8 cellular contexts compared by ENCODE assay signal in the genomic region with DNA sequence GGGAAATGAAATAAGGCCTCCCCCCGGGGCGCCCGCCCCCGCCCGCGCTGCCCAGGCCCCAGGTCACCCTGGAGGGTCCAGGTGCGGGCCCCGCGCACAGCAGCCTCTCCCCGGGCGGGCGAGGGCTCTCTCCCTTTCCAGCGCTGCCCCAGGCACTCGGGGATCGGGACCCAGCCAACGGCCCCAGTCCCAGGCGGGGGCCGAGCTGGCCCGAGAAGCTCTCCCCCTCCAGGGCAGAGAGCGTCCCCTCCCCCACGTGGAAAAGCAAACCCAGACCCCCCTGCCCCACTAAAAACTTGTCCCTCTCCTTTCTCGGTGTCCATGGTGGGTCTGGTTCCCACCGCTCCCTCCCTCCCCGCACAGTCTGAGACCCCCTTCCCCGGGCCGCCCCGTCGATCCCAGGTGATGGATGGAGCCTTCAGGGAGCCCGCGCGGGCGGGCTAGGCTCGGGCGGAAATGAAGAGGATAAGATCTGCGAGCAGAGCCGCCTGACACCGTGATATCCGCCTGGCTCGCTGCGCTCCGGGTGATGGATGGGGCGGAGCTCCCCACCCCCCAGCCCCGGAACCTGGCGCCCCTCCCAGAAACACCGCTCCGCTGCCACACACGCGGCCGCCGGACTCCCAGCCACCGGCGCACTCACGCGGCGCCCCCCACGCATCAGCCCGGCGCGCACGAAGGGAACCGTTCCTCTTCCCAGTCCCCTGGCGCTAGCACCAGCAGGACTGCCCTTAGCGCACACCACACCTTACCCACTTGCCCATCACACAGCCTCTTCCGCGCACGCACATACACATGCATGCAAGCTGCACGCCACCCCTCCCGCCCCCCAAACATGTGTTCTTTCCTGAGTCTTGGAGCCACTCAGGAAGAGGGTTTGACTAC.
DNase-seq lines count a peak whose midpoint lies in the region; ATAC-seq and TF ChIP-seq lines count a peak whose summit lies in the region.

No MANE protein-coding gene starts in this region.

- H3K27ac Mint-ChIP-seq in CD4-positive, CD25-positive, alpha-beta regulatory T cell: peak overlapping the region; percentile 78 to 97 (median 97)
- peak overlapping the region; percentile 98 for H3K27ac Mint-ChIP-seq in activated CD8-positive, alpha-beta T cell treated with anti-CD3 and anti-CD28 coated beads, Interleukin-2, amount 10 ng/mL, durations not matched to agents 7 days and 5 days
- H3K27ac Mint-ChIP-seq in endothelial cell (ENCODE audit: unreplicated experiment): peak overlapping the region; percentile 82

- CTCF ChIA-PET in activated CD8-positive, alpha-beta T cell treated with anti-CD3 and anti-CD28 coated beads, Interleukin-2, amount 10 ng/mL, durations not matched to agents 7 days and 5 days (lab: Charles Lee): interaction anchor here (0.5 to 2.2 kb wide), 7 partner anchors 10 to 205 kb away, joined by 3 to 34 read pairs (median 4); partner anchors contain the start of gene ZBTB43

- no peak overlapping the region for H3K4me3 ChIP-seq in CD4-positive, CD25-positive, alpha-beta regulatory T cell (ENCODE audit: low read depth, low read length)
- H3K4me3 ChIP-seq in NB4 (ENCODE audit: low read depth, low read length): no peak overlapping the region
- peak overlapping the region; percentile 59 for H3K4me3 ChIP-seq in neural cell (ENCODE audit: low read length)

- POLR2A ChIA-PET in activated CD8-positive, alpha-beta T cell treated with anti-CD3 and anti-CD28 coated beads, Interleukin-2, amount 10 ng/mL, durations not matched to agents 7 days and 5 days (lab: Charles Lee): interaction anchor here (0.6 to 2.8 kb wide), 16 partner anchors 9 to 82 kb away, joined by 3 to 23 read pairs (median 6); partner anchors contain the start of gene ZBTB43

- TF ChIP-seq CTCF in NB4 (IDR thresholded peaks at IDR 0.05; ENCODE audit: low read depth, low read length) (no peak), endothelial cell (IDR thresholded peaks at IDR 0.05; ENCODE audit: unreplicated experiment) (no peak), neural cell (IDR thresholded peaks at IDR 0.05; ENCODE audit: poor library complexity, severe bottlenecking) (no peak)

- peak overlapping the region; percentile 87 to 98 (median 91) for H3K4me3 Mint-ChIP-seq in CD4-positive, CD25-positive, alpha-beta regulatory T cell
- peak overlapping the region; percentile 84 for H3K4me3 Mint-ChIP-seq in activated CD8-positive, alpha-beta T cell treated with anti-CD3 and anti-CD28 coated beads, Interleukin-2, amount 10 ng/mL, durations not matched to agents 7 days and 5 days
- peak overlapping the region; percentile 85 for H3K4me3 Mint-ChIP-seq in endothelial cell (ENCODE audit: unreplicated experiment)

- H3K9me3 ChIP-seq in CD4-positive, CD25-positive, alpha-beta regulatory T cell (ENCODE audit: control insufficient read depth in 2 of 2, low read length in 2 of 2): no peaks in the 10 kb centered on the region
- no peaks in the 10 kb centered on the region for H3K9me3 ChIP-seq in neural cell (ENCODE audit: low read length)

- peaks cover 12% of the 10 kb centered on the region for H3K27me3 Mint-ChIP-seq in CD4-positive, CD25-positive, alpha-beta regulatory T cell
- peaks cover 10% of the 10 kb centered on the region for H3K27me3 Mint-ChIP-seq in activated CD8-positive, alpha-beta T cell treated with anti-CD3 and anti-CD28 coated beads, Interleukin-2, amount 10 ng/mL, durations not matched to agents 7 days and 5 days (ENCODE audit: low read depth)
- H3K27me3 Mint-ChIP-seq in endothelial cell (ENCODE audit: unreplicated experiment): peaks cover 16% of the 10 kb centered on the region

- TF ChIP-seq EP300 in neural cell (conservative IDR thresholded peaks at IDR 0.05; ENCODE audit: poor library complexity, severe bottlenecking): no peak

- no peaks in the 10 kb centered on the region for H3K36me3 ChIP-seq in CD4-positive, CD25-positive, alpha-beta regulatory T cell (ENCODE audit: control insufficient read depth, insufficient read depth, low read length)
- H3K36me3 ChIP-seq in neural cell (ENCODE audit: insufficient read depth, low read length): no peaks in the 10 kb centered on the region

- H3K9ac ChIP-seq in neural cell (ENCODE audit: low read length): peak overlapping the region; percentile 75

- H3F3A ChIP-seq in neural cell (ENCODE audit: insufficient read depth, low read length, poor library complexity, severe bottlenecking): peaks cover 11% of the 10 kb centered on the region

- TF ChIP-seq RAD21 in neural cell (conservative IDR thresholded peaks at IDR 0.05): no peak

- no peaks in the 10 kb centered on the region for H3K36me3 Mint-ChIP-seq in CD4-positive, CD25-positive, alpha-beta regulatory T cell
- peaks cover 2% of the 10 kb centered on the region for H3K36me3 Mint-ChIP-seq in activated CD8-positive, alpha-beta T cell treated with anti-CD3 and anti-CD28 coated beads, Interleukin-2, amount 10 ng/mL, durations not matched to agents 7 days and 5 days (ENCODE audit: low read depth)
- peaks cover 4% of the 10 kb centered on the region for H3K36me3 Mint-ChIP-seq in endothelial cell (ENCODE audit: low read depth, unreplicated experiment)

- DNase-seq in CD4-positive, CD25-positive, alpha-beta regulatory T cell: peak; percentile 70 to 92 (median 74)
- no peak for DNase-seq in NB4 (ENCODE audit: low read depth)
- peak; percentile 89 for DNase-seq in activated CD8-positive, alpha-beta T cell treated with anti-CD3 and anti-CD28 coated beads, Interleukin-2, amount 10 ng/mL, durations not matched to agents 7 days and 5 days
- peak; percentile 43 for DNase-seq in endothelial cell (ENCODE audit: low spot score)

- peak; percentile 0 for TF ChIP-seq POLR2A in NB4 (IDR thresholded peaks at IDR 0.05; ENCODE audit: extremely low read depth, insufficient read length)

- H3K4me2 ChIP-seq in neural cell (ENCODE audit: low read length): peak overlapping the region; percentile 54

- H4K20me1 ChIP-seq in neural cell (ENCODE audit: insufficient read depth): no peaks in the 10 kb centered on the region

- peaks cover 46% of the 10 kb centered on the region for H3K4me1 ChIP-seq in CD4-positive, CD25-positive, alpha-beta regulatory T cell (ENCODE audit: control insufficient read depth, insufficient read depth, low read length, poor library complexity, severe bottlenecking)

- peak overlapping the region; percentile 89 for H2AFZ ChIP-seq in neural cell (ENCODE audit: low read depth, low read length)

- H3K9me2 ChIP-seq in neural cell (ENCODE audit: insufficient read depth, low read length): no peaks in the 10 kb centered on the region

- ATAC-seq in CD4-positive, CD25-positive, alpha-beta regulatory T cell (ENCODE audit: low read depth in 2 of 2): peak; percentile 72 to 82
- ATAC-seq in GM19467 (IDR thresholded peaks at IDR 0.05; ENCODE audit: unreplicated experiment) (peak; percentile 31), HG03342 (IDR thresholded peaks at IDR 0.05; ENCODE audit: unreplicated experiment) (no peak)
- peak; percentile 59 for ATAC-seq in activated CD8-positive, alpha-beta T cell treated with anti-CD3 and anti-CD28 coated beads, Interleukin-2, amount 10 ng/mL, durations not matched to agents 7 days and 5 days

- peaks cover 0 to 1% (median 0%) of the 10 kb centered on the region in 7 donors for H3K9me3 Mint-ChIP-seq in CD4-positive, CD25-positive, alpha-beta regulatory T cell
- no peaks in the 10 kb centered on the region for H3K9me3 Mint-ChIP-seq in activated CD8-positive, alpha-beta T cell treated with anti-CD3 and anti-CD28 coated beads, Interleukin-2, amount 10 ng/mL, durations not matched to agents 7 days and 5 days (ENCODE audit: insufficient read depth)
- no peaks in the 10 kb centered on the region for H3K9me3 Mint-ChIP-seq in endothelial cell (ENCODE audit: unreplicated experiment)

- no peaks in the 10 kb centered on the region for H3K27me3 ChIP-seq in CD4-positive, CD25-positive, alpha-beta regulatory T cell (ENCODE audit: control insufficient read depth, insufficient read depth, low read length)
- no peaks in the 10 kb centered on the region for H3K27me3 ChIP-seq in neural cell (ENCODE audit: insufficient read depth, low read depth, low read length)

- peaks cover 10 to 50% (median 34%) of the 10 kb centered on the region in 4 donors for H3K4me1 Mint-ChIP-seq in CD4-positive, CD25-positive, alpha-beta regulatory T cell
- peaks cover 46% of the 10 kb centered on the region for H3K4me1 Mint-ChIP-seq in activated CD8-positive, alpha-beta T cell treated with anti-CD3 and anti-CD28 coated beads, Interleukin-2, amount 10 ng/mL, durations not matched to agents 7 days and 5 days (ENCODE audit: low read depth)
- H3K4me1 Mint-ChIP-seq in endothelial cell (ENCODE audit: unreplicated experiment): peaks cover 15% of the 10 kb centered on the region

- peak overlapping the region; percentile 94 for H3K27ac ChIP-seq in CD4-positive, CD25-positive, alpha-beta regulatory T cell (ENCODE audit: insufficient read depth, low read length, poor library complexity, severe bottlenecking)
- H3K27ac ChIP-seq in neural cell (ENCODE audit: low read length): peak overlapping the region; percentile 97
- H3K27ac ChIP-seq in temporal lobe (ENCODE audit: low read depth, low read length): peak overlapping the region; percentile 82

- H3K79me2 ChIP-seq in neural cell (replicated peaks; ENCODE audit: insufficient read depth, low read length): no peaks in the 10 kb centered on the region

TF ChIP-seq in neural cell, 6 proteins besides CTCF, POLR2A, EP300 and RAD21 (continues in another document):
- peak; percentile 65 for TF ChIP-seq POLR2AphosphoS5 (IDR thresholded peaks at IDR 0.05)
- TF ChIP-seq EZH2 (IDR thresholded peaks at IDR 0.05; ENCODE audit: borderline replicate concordance, insufficient read depth, low read length, poor library complexity, severe bottlenecking): no peak
- TF ChIP-seq SMC3 (conservative IDR thresholded peaks at IDR 0.05; ENCODE audit: poor library complexity): peak; percentile 20
- TF ChIP-seq TAF1 (IDR thresholded peaks at IDR 0.05; ENCODE audit: low read depth): no peak
